Comparison of ENCODE assay signal across 14 cellular contexts in the genomic region with DNA sequence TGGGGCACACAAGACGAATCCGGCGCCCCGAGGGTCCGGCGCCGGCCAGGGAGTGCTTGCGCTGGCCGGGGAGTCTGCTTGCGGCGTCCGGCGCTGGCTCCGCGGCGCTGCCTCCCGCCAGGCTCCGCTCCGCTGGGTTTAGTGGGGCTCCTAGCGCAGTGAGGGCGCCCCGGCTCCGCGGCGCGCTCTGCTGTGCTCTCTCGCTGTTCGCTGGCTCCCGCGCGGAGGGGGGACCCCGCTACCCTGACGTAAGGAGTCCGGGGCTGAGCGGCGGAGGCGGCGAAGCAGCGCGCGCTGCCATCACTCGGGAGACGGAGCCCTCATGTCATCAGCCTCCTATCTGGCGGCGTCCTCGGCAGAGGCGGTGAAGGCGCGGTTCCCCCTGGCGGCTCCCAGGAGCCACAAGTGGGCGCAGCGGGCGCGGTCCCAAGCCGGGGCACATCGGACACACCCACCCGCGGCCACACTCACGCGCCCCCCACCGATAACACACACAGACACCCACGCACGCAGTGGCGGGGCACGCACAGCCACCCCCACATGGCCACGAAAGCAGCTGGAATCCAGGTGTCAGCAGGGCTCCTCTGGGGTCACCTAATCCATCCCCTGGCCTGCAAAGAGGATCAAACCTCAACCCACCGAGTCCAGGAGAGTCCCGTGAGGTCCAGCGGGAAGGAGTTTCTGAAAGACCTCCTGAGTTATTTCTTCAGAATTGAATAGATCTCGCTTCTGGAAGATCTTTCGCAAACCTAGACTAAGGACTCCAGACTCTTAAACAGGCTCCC. TPM values are rescaled to one million over a fixed set of nuclear protein-coding genes. Genes with fewer than 3 reads are reported as not detected.
DNase-seq lines count a peak whose midpoint lies in the region; ATAC-seq and TF ChIP-seq lines count a peak whose summit lies in the region.
"Had no signal": no experiment of that assay in that cellular context is flagged by ENCODE, and none has a peak within 500 bp of the region (broad histone marks: within the 10 kb centered on the region; RNA-seq: fewer than 3 reads in every experiment).

A gene (minus strand): TSS at position 189 of the 785 bp plus-strand sequence. CDS start 482 bp downstream, outside the sequence.

- H3K36me3 Mint-ChIP-seq in nephron progenitor cell (ENCODE audit: low read depth) = no peaks in the 10 kb centered on the region

- H3K4me1 ChIP-seq in ES-I3 (ENCODE audit: insufficient read depth, low read length) (peaks cover 13% of the 10 kb centered on the region), lower lobe of right lung (no peaks in the 10 kb centered on the region), PC-3 (ENCODE audit: insufficient read depth, low read length) (no peaks in the 10 kb centered on the region)
- H3K4me1 ChIP-seq: SJCRH30 had no signal

- peak within 1 kb of the TSS; percentile 70; the same call in 1 of the 2 replicates for H3K9ac ChIP-seq in ES-I3 (ENCODE audit: low read depth, low read length)
- no peak within 1 kb of the TSS for H3K9ac ChIP-seq in PC-3 (ENCODE audit: low read length)

- H2AFZ ChIP-seq in PC-3 (ENCODE audit: low read length) = no peak within 1 kb of the TSS

- H3K4me3 Mint-ChIP-seq in nephron progenitor cell = peak within 1 kb of the TSS; percentile 60
- H3K4me3 Mint-ChIP-seq: activated CD4-positive, alpha-beta T cell treated with anti-CD3 and anti-CD28 coated beads, Interleukin-2, amount 10 ng/mL, durations not matched to agents 24 days and 14 days had no signal

- intact Hi-C loops in lower lobe of right lung (cut with DNase I) (no loop called here), PC-3 (cut with micrococcal nuclease) (no loop called here)

- H3K9me3 Mint-ChIP-seq in nephron progenitor cell = no peaks in the 10 kb centered on the region
- H3K9me3 Mint-ChIP-seq: activated CD4-positive, alpha-beta T cell treated with anti-CD3 and anti-CD28 coated beads, Interleukin-2, amount 10 ng/mL, durations not matched to agents 24 days and 14 days had no signal

- H3K4me1 Mint-ChIP-seq in nephron progenitor cell = peaks cover 13% of the 10 kb centered on the region
- H3K4me1 Mint-ChIP-seq: activated CD4-positive, alpha-beta T cell treated with anti-CD3 and anti-CD28 coated beads, Interleukin-2, amount 10 ng/mL, durations not matched to agents 24 days and 14 days had no signal

- H3K27ac ChIP-seq in caudate nucleus (ENCODE audit: low read depth, low read length) (no peak within 1 kb of the TSS), lower lobe of right lung (no peak within 1 kb of the TSS), PC-3 (ENCODE audit: low read length) (no peak within 1 kb of the TSS)
- H3K27ac ChIP-seq: epithelial cell of prostate, SJCRH30 had no signal

- H3K27ac Mint-ChIP-seq in nephron progenitor cell = no peak within 1 kb of the TSS
- H3K27ac Mint-ChIP-seq: activated CD4-positive, alpha-beta T cell treated with anti-CD3 and anti-CD28 coated beads, Interleukin-2, amount 10 ng/mL, durations not matched to agents 24 days and 14 days had no signal

- H3K9me3 ChIP-seq in ES-I3 (ENCODE audit: control insufficient read depth, insufficient read depth, low read length) = no peaks in the 10 kb centered on the region
- no peaks in the 10 kb centered on the region for H3K9me3 ChIP-seq in lower lobe of right lung
- H3K9me3 ChIP-seq in PC-3 (ENCODE audit: low read length) = no peaks in the 10 kb centered on the region
- H3K9me3 ChIP-seq: SJCRH30 had no signal

- H3K27me3 Mint-ChIP-seq in nephron progenitor cell (ENCODE audit: low read depth, poor library complexity) = peaks cover 93% of the 10 kb centered on the region

- H3K4me3 ChIP-seq in lower lobe of right lung = no peak within 1 kb of the TSS
- H3K4me3 ChIP-seq in PC-3 (ENCODE audit: low read length) = no peak within 1 kb of the TSS
- H3K4me3 ChIP-seq: SJCRH30 had no signal

- DNase-seq in NCI-H1105 (lab: John Stamatoyannopoulos, UW) (peak; percentile 46), caudate nucleus (lab: John Stamatoyannopoulos, UW) (peak in 49 of 61 donors; percentile 7 to 85 (median 53)), nephron progenitor cell (peak; percentile 71), NCI-H446 treated with DMSO at 0.1 percent for 48 hours (lab: John Stamatoyannopoulos, UW) (no peak), lower lobe of right lung (no peak), PC-3 (no peak)
- DNase-seq in activated CD4-positive, CD25-positive, alpha-beta regulatory T cell (lab: John Stamatoyannopoulos, UW) = no peak
- DNase-seq: activated CD4-positive, alpha-beta T cell treated with anti-CD3 and anti-CD28 coated beads, Interleukin-2, amount 10 ng/mL, durations not matched to agents 24 days and 14 days; GOT3; MM.1S; SJCRH30 had no signal

- no peak within 1 kb of the TSS for H3K4me2 ChIP-seq in PC-3 (ENCODE audit: low read length)

- TF ChIP-seq CTCF in nephron progenitor cell (IDR thresholded peaks at IDR 0.05) = no peak
- TF ChIP-seq CTCF in lower lobe of right lung (IDR thresholded peaks at IDR 0.05) = no peak
- TF ChIP-seq CTCF in PC-3 (conservative IDR thresholded peaks at IDR 0.05; ENCODE audit: low read depth, low read length) = no peak

- no peaks in the 10 kb centered on the region for H3F3A ChIP-seq in PC-3 (ENCODE audit: low read length, unreplicated experiment)

- H3K9me2 ChIP-seq in PC-3 (replicated peaks; ENCODE audit: low read length) = no peaks in the 10 kb centered on the region

- no TSS peak for BruUV-seq in PC-3 (replicated peaks; lab: Mats Ljungman, UMichigan)

- POLR2A ChIA-PET in PC-3 (lab: Charles Lee; ENCODE audit: unreplicated experiment) = no interaction called here

- H3K79me2 ChIP-seq in PC-3 (ENCODE audit: low read length) = no peaks in the 10 kb centered on the region

- H4K20me1 ChIP-seq in PC-3 (ENCODE audit: low read length) = no peaks in the 10 kb centered on the region

- H3K36me3 ChIP-seq in ES-I3 (ENCODE audit: insufficient read depth, low read length) (no peaks in the 10 kb centered on the region), lower lobe of right lung (no peaks in the 10 kb centered on the region), PC-3 (ENCODE audit: low read depth, low read length) (no peaks in the 10 kb centered on the region)
- H3K36me3 ChIP-seq: SJCRH30 had no signal

- no peak for ATAC-seq in lower lobe of right lung
- ATAC-seq in PC-3 = no peak

- CTCF ChIA-PET in PC-3 (lab: Charles Lee) = no interaction called here

- H3K27me3 ChIP-seq in lower lobe of right lung (ENCODE audit: low read depth) (peaks cover 70% of the 10 kb centered on the region), PC-3 (ENCODE audit: low read length) (peaks cover 42% of the 10 kb centered on the region)
- H3K27me3 ChIP-seq: SJCRH30 had no signal

RNA-seq across cellular contexts. Expression of the gene that starts here (rescaled TPM):
- not detected for total RNA-seq in lower lobe of right lung
- total RNA-seq in PC-3 (2014; rRNA removed) = not detected in 2 replicates
- total RNA-seq: activated CD4-positive, alpha-beta T cell treated with anti-CD3 and anti-CD28 coated beads, Interleukin-2, amount 10 ng/mL, durations not matched to agents 24 days and 14 days; posterior vena cava; SJCRH30 had no signal

Comparison
In these comparisons a context has a peak if more than half of its experiments do, and no peak if none do; other contexts are left out.
1. DNase-seq: peak in NCI-H1105 (single experiment), caudate nucleus (49 of 61) and nephron progenitor cell (single experiment); none in activated CD4-positive, CD25-positive, alpha-beta regulatory T cell (0 of 4), NCI-H446 treated with DMSO at 0.1 percent for 48 hours (single experiment), lower lobe of right lung (single experiment) and PC-3 (single experiment).